In genomic region chr1:159924791-159925712, GRCh38 we compare ENCODE assay signal across 8 cellular contexts. TPM values are rescaled to one million over a fixed set of nuclear protein-coding genes. Genes with fewer than 3 reads are reported as not detected.
DNase-seq lines count a peak whose midpoint lies in the region; ATAC-seq and FAIRE-seq lines count a peak whose summit lies in the region.

Gene TAGLN2 (minus strand): TSS chr1:159925507. CDS start chr1:159920509, 4,998 bp downstream.

- intact Hi-C loops in activated T-helper 1 cell treated with anti-CD3 and anti-CD28 coated beads, Interleukin-12 subunit alpha, Interleukin-12 subunit beta, Interleukin-2, Interleukin-4 antibody, amounts not matched to agents 30 ng/mL and 10 ng/mL and 1 ng/mL, durations not matched to agents 14 hours and 24 hours and 36 hours (cut with micrococcal nuclease): loop anchor here (1.0 to 10.0 kb wide), 7 partner anchors 11 to 1120 kb away; partner anchors contain the start of genes DCAF8, DUSP23, IGSF8 and PIGM

- H3K27me3 Mint-ChIP-seq in activated T-helper 1 cell treated with anti-CD3 and anti-CD28 coated beads, Interleukin-12 subunit alpha, Interleukin-12 subunit beta, Interleukin-2, Interleukin-4 antibody, amounts not matched to agents 30 ng/mL and 10 ng/mL and 1 ng/mL, durations not matched to agents 14 hours and 24 hours and 36 hours (ENCODE audit: insufficient read depth): peaks cover 1% of the 10 kb centered on the region
- H3K27me3 Mint-ChIP-seq in natural killer cell treated with Interleukin-12 subunit alpha and Interleukin-12 subunit beta and Interleukin-15 and Interleukin-18, amount 100 ng/mL, for 72 hours: no peaks in the 10 kb centered on the region

- H3K36me3 Mint-ChIP-seq in activated T-helper 1 cell treated with anti-CD3 and anti-CD28 coated beads, Interleukin-12 subunit alpha, Interleukin-12 subunit beta, Interleukin-2, Interleukin-4 antibody, amounts not matched to agents 30 ng/mL and 10 ng/mL and 1 ng/mL, durations not matched to agents 14 hours and 24 hours and 36 hours (ENCODE audit: low read depth): peaks cover 25% of the 10 kb centered on the region
- H3K36me3 Mint-ChIP-seq in natural killer cell treated with Interleukin-12 subunit alpha and Interleukin-12 subunit beta and Interleukin-15 and Interleukin-18, amount 100 ng/mL, for 72 hours: peaks cover 6% of the 10 kb centered on the region

- DNase-seq in CMK (ENCODE audit: low read depth): peak; percentile 91
- DNase-seq in RCC 7860 (ENCODE audit: low spot score): peak; percentile 88
- DNase-seq in activated T-helper 1 cell treated with anti-CD3 and anti-CD28 coated beads, Interleukin-12 subunit alpha, Interleukin-12 subunit beta, Interleukin-2, Interleukin-4 antibody, amounts not matched to agents 30 ng/mL and 10 ng/mL and 1 ng/mL, durations not matched to agents 14 hours and 24 hours and 36 hours (ENCODE audit: low spot score): peak; percentile 92
- peak; percentile 91 for DNase-seq in fibroblast of gingiva (ENCODE audit: low read depth)
- peak; percentile 91 for DNase-seq in natural killer cell treated with Interleukin-12 subunit alpha and Interleukin-12 subunit beta and Interleukin-15 and Interleukin-18, amount 100 ng/mL, for 72 hours (ENCODE audit: low spot score)
- DNase-seq in stimulated activated naive CD4-positive, alpha-beta T cell treated with Interleukin-2 at 50 U/mL for 16 hours (lab: John Stamatoyannopoulos, UW): peak; percentile 90

- peaks cover 57% of the 10 kb centered on the region for H3K4me1 Mint-ChIP-seq in activated T-helper 1 cell treated with anti-CD3 and anti-CD28 coated beads, Interleukin-12 subunit alpha, Interleukin-12 subunit beta, Interleukin-2, Interleukin-4 antibody, amounts not matched to agents 30 ng/mL and 10 ng/mL and 1 ng/mL, durations not matched to agents 14 hours and 24 hours and 36 hours (ENCODE audit: low read depth)
- H3K4me1 Mint-ChIP-seq in natural killer cell treated with Interleukin-12 subunit alpha and Interleukin-12 subunit beta and Interleukin-15 and Interleukin-18, amount 100 ng/mL, for 72 hours (ENCODE audit: low read depth in 2 of 2): peaks cover 54 to 62% of the 10 kb centered on the region in 2 donors

- peak; percentile 62 for ATAC-seq in GM19452 (IDR thresholded peaks at IDR 0.05; ENCODE audit: unreplicated experiment)
- ATAC-seq in HG03575 (IDR thresholded peaks at IDR 0.05; ENCODE audit: extremely low read depth, insufficient number of reproducible peaks, low FRiP score, unreplicated experiment): peak; percentile 27
- peak; percentile 85 to 88 for ATAC-seq in natural killer cell treated with Interleukin-12 subunit alpha and Interleukin-12 subunit beta and Interleukin-15 and Interleukin-18, amount 100 ng/mL, for 72 hours

- no peaks in the 10 kb centered on the region for H3K9me3 Mint-ChIP-seq in activated T-helper 1 cell treated with anti-CD3 and anti-CD28 coated beads, Interleukin-12 subunit alpha, Interleukin-12 subunit beta, Interleukin-2, Interleukin-4 antibody, amounts not matched to agents 30 ng/mL and 10 ng/mL and 1 ng/mL, durations not matched to agents 14 hours and 24 hours and 36 hours
- H3K9me3 Mint-ChIP-seq in natural killer cell treated with Interleukin-12 subunit alpha and Interleukin-12 subunit beta and Interleukin-15 and Interleukin-18, amount 100 ng/mL, for 72 hours: no peaks in the 10 kb centered on the region

- FAIRE-seq in RCC 7860 (lab: Jason Lieb, UNC): peak; percentile 55

- H3K27ac Mint-ChIP-seq in activated T-helper 1 cell treated with anti-CD3 and anti-CD28 coated beads, Interleukin-12 subunit alpha, Interleukin-12 subunit beta, Interleukin-2, Interleukin-4 antibody, amounts not matched to agents 30 ng/mL and 10 ng/mL and 1 ng/mL, durations not matched to agents 14 hours and 24 hours and 36 hours: peak within 1 kb of the TSS; percentile 99
- peak within 1 kb of the TSS; percentile 89 to 95 for H3K27ac Mint-ChIP-seq in natural killer cell treated with Interleukin-12 subunit alpha and Interleukin-12 subunit beta and Interleukin-15 and Interleukin-18, amount 100 ng/mL, for 72 hours

- H3K4me3 Mint-ChIP-seq in activated T-helper 1 cell treated with anti-CD3 and anti-CD28 coated beads, Interleukin-12 subunit alpha, Interleukin-12 subunit beta, Interleukin-2, Interleukin-4 antibody, amounts not matched to agents 30 ng/mL and 10 ng/mL and 1 ng/mL, durations not matched to agents 14 hours and 24 hours and 36 hours: peak within 1 kb of the TSS; percentile 94
- H3K4me3 Mint-ChIP-seq in natural killer cell treated with Interleukin-12 subunit alpha and Interleukin-12 subunit beta and Interleukin-15 and Interleukin-18, amount 100 ng/mL, for 72 hours: peak within 1 kb of the TSS; percentile 93

RNA-seq across cellular contexts. Expression of gene TAGLN2, which starts in this region (rescaled TPM):
- 442 and 461 TPM in 2 replicates for total RNA-seq in activated T-helper 1 cell treated with anti-CD3 and anti-CD28 coated beads, Interleukin-12 subunit alpha, Interleukin-12 subunit beta, Interleukin-2, Interleukin-4 antibody, amounts not matched to agents 30 ng/mL and 10 ng/mL and 1 ng/mL, durations not matched to agents 14 hours and 24 hours and 36 hours
- 100 to 1,000 TPM; 239 to 375 TPM for total RNA-seq in natural killer cell treated with Interleukin-12 subunit alpha and Interleukin-12 subunit beta and Interleukin-15 and Interleukin-18, amount 100 ng/mL, for 72 hours

Comparison
In these comparisons a context has a peak if more than half of its experiments do, and no peak if none do; other contexts are left out.
1. Peak in every context shown above with its lines: DNase-seq and ATAC-seq.
2. ATAC-seq: peak in every context shown above with its lines; median percentile 86 in natural killer cell treated with Interleukin-12 subunit alpha and Interleukin-12 subunit beta and Interleukin-15 and Interleukin-18, amount 100 ng/mL, for 72 hours; 62 in GM19452; 27 in HG03575.